Comparison of ENCODE assay signal across 16 cellular contexts in genomic region chr16:59296888-59297287, GRCh38.
DNase-seq lines count a peak whose midpoint lies in the region; ATAC-seq, FAIRE-seq and TF ChIP-seq lines count a peak whose summit lies in the region.
"Had no signal": no experiment of that assay in that cellular context is flagged by ENCODE, and none has a peak within 500 bp of the region (broad histone marks: within the 10 kb centered on the region; RNA-seq: fewer than 3 reads in every experiment).

No MANE protein-coding gene starts in this region.

- H3K4me1 ChIP-seq in HUES48 (ENCODE audit: control insufficient read depth, insufficient read depth, low read length) (peaks cover 4% of the 10 kb centered on the region; the same call in 1 of the 2 replicates), endodermal cell (ENCODE audit: control insufficient read depth, insufficient read depth, low read length) (peaks cover 9% of the 10 kb centered on the region), mesendoderm (ENCODE audit: control insufficient read depth, low read depth, low read length) (peaks cover 3% of the 10 kb centered on the region), small intestine (ENCODE audit: control insufficient read depth in 2 of 2, insufficient read depth in 1 of 2, low read depth in 1 of 2, low read length in 1 of 2) (no peaks in the 10 kb centered on the region)
- no peaks in the 10 kb centered on the region for H3K4me1 ChIP-seq in CD8-positive, alpha-beta T cell (ENCODE audit: insufficient read depth, low read length)
- H3K4me1 ChIP-seq: Caco-2, HAP-1 had no signal

- no peak overlapping the region for H4K5ac ChIP-seq in mesendoderm (ENCODE audit: low read length)

- no peak for TF ChIP-seq CTCF in endodermal cell (conservative IDR thresholded peaks at IDR 0.05)
- no peak for TF ChIP-seq CTCF in CD8-positive, alpha-beta T cell (IDR thresholded peaks at IDR 0.05)

- H3K9me3 Mint-ChIP-seq in endodermal cell = no peaks in the 10 kb centered on the region
- H3K9me3 Mint-ChIP-seq in CD8-positive, alpha-beta T cell = no peaks in the 10 kb centered on the region

- CTCF ChIA-PET in CD8-positive, alpha-beta T cell (lab: Charles Lee) = no interaction called here

- H3K4me3 Mint-ChIP-seq in endodermal cell = no peak overlapping the region
- no peak overlapping the region for H3K4me3 Mint-ChIP-seq in CD8-positive, alpha-beta T cell
- H3K4me3 Mint-ChIP-seq: B cell had no signal

- no peaks in the 10 kb centered on the region for H3K79me1 ChIP-seq in mesendoderm (ENCODE audit: low read length)

- intact Hi-C loops in CD8-positive, alpha-beta T cell (cut with DNase I, micrococcal nuclease) = no loop called here

- WGBS in endodermal cell (ENCODE audit: insufficient coverage in 1 of 2, insufficient read length in 1 of 2), 2 experiments = 44 to 47% methylated on average over 4 to 5 of the region's 5 CpGs
- no CpG with 5 or more reads among the region's 5 CpGs for WGBS in mesendoderm (ENCODE audit: extremely low coverage, insufficient coverage, low lambda C conversion rate)
- 31 to 51% (median 45%) methylated on average over 5 of the region's 5 CpGs for WGBS in small intestine, 3 donors

- H3K4me1 Mint-ChIP-seq in endodermal cell = peaks cover 53% of the 10 kb centered on the region
- H3K4me1 Mint-ChIP-seq in CD8-positive, alpha-beta T cell (ENCODE audit: low read depth) = no peaks in the 10 kb centered on the region
- H3K4me1 Mint-ChIP-seq: B cell had no signal

- no peaks in the 10 kb centered on the region for H3K27me3 Mint-ChIP-seq in endodermal cell (ENCODE audit: insufficient read depth)
- no peaks in the 10 kb centered on the region for H3K27me3 Mint-ChIP-seq in CD8-positive, alpha-beta T cell (ENCODE audit: low read depth)
- H3K27me3 Mint-ChIP-seq: B cell had no signal

- H2AK5ac ChIP-seq in mesendoderm (ENCODE audit: low read length) = no peak overlapping the region

- POLR2A ChIA-PET in CD8-positive, alpha-beta T cell (lab: Charles Lee) = no interaction called here

- no peaks in the 10 kb centered on the region for H3K79me2 ChIP-seq in mesendoderm (ENCODE audit: control insufficient read depth, insufficient read depth, low read length)

- no peak overlapping the region for H3K4ac ChIP-seq in mesendoderm (ENCODE audit: low read depth, low read length)

- peak overlapping the region; percentile 59 for H3K27ac ChIP-seq in HUES48 (ENCODE audit: low read depth, low read length)
- no peak overlapping the region for H3K27ac ChIP-seq in endodermal cell (ENCODE audit: low read depth, low read length)
- no peak overlapping the region for H3K27ac ChIP-seq in mesendoderm (ENCODE audit: low read depth, low read length)
- H3K27ac ChIP-seq in CD8-positive, alpha-beta T cell (ENCODE audit: low read depth, low read length) = no peak overlapping the region
- no peak overlapping the region for H3K27ac ChIP-seq in small intestine (ENCODE audit: low read depth in 1 of 2, low read length in 1 of 2)
- H3K27ac ChIP-seq: BLaER1 treated with 17β-estradiol and CSF1 and Interleukin-3, amounts not matched to agents 10 nM and 100 nM had no signal

- H4K8ac ChIP-seq in mesendoderm (ENCODE audit: low read depth, low read length) = no peak overlapping the region

- peak; percentile 76 for DNase-seq in endodermal cell
- peak; percentile 29 for DNase-seq in mesendoderm
- no peak for DNase-seq in NCI-H82 (lab: John Stamatoyannopoulos, UW)
- no peak for DNase-seq in CD8-positive, alpha-beta T cell
- no peak for DNase-seq in SW480 (ENCODE audit: low spot score)
- DNase-seq in small intestine = no peak
- DNase-seq: Caco-2, GOT3 had no signal

- H3K4me3 ChIP-seq in HUES48 (ENCODE audit: low read depth, low read length) (no peak overlapping the region), endodermal cell (ENCODE audit: low read length) (no peak overlapping the region), mesendoderm (ENCODE audit: low read length) (no peak overlapping the region), small intestine (ENCODE audit: low read depth in 1 of 2, low read length in 2 of 2) (no peak overlapping the region)
- H3K4me3 ChIP-seq in CD8-positive, alpha-beta T cell (ENCODE audit: low read depth, low read length) = no peak overlapping the region
- H3K4me3 ChIP-seq: BLaER1 treated with 17β-estradiol and CSF1 and Interleukin-3, amounts not matched to agents 10 nM and 100 nM; HAP-1 had no signal

- no peak for FAIRE-seq in small intestine (lab: Jason Lieb, UNC)
- FAIRE-seq: D721Med, G401.6, GM12891, GM19239 had no signal

- no peaks in the 10 kb centered on the region for H3K36me3 Mint-ChIP-seq in endodermal cell (ENCODE audit: low read depth)
- H3K36me3 Mint-ChIP-seq in CD8-positive, alpha-beta T cell = no peaks in the 10 kb centered on the region

- H3K36me3 ChIP-seq in HUES48 (ENCODE audit: control insufficient read depth, insufficient read depth, low read length) (no peaks in the 10 kb centered on the region), endodermal cell (ENCODE audit: control insufficient read depth, insufficient read depth, low read length) (no peaks in the 10 kb centered on the region), mesendoderm (ENCODE audit: control insufficient read depth, insufficient read depth, low read length) (no peaks in the 10 kb centered on the region), small intestine (ENCODE audit: control insufficient read depth in 2 of 2, insufficient read depth in 2 of 2, low read length in 2 of 2) (no peaks in the 10 kb centered on the region)
- H3K36me3 ChIP-seq in CD8-positive, alpha-beta T cell (ENCODE audit: insufficient read depth, low read length) = no peaks in the 10 kb centered on the region
- H3K36me3 ChIP-seq: BLaER1 treated with 17β-estradiol and CSF1 and Interleukin-3, amounts not matched to agents 10 nM and 100 nM; HAP-1 had no signal

- H3K4me2 ChIP-seq in mesendoderm (ENCODE audit: low read length) = no peak overlapping the region

- H2BK15ac ChIP-seq in mesendoderm (replicated peaks; ENCODE audit: low read depth) = no peak overlapping the region

- no peak for ATAC-seq in CD8-positive, alpha-beta T cell

- H3K9ac ChIP-seq in HUES48 (ENCODE audit: low read depth, low read length) (no peak overlapping the region), endodermal cell (ENCODE audit: extremely low read depth, low read length, poor library complexity, severe bottlenecking) (no peak overlapping the region), mesendoderm (ENCODE audit: low read length) (no peak overlapping the region)
- H3K9ac ChIP-seq: BLaER1 treated with 17β-estradiol and CSF1 and Interleukin-3, amounts not matched to agents 10 nM and 100 nM had no signal

- peak overlapping the region; percentile 69 for H3K27ac Mint-ChIP-seq in endodermal cell
- no peak overlapping the region for H3K27ac Mint-ChIP-seq in CD8-positive, alpha-beta T cell
- H3K27ac Mint-ChIP-seq: B cell had no signal

- no peak overlapping the region for H3K56ac ChIP-seq in mesendoderm (ENCODE audit: low read length)

- no peak overlapping the region for H2BK120ac ChIP-seq in mesendoderm (ENCODE audit: low read depth, low read length)

- no peaks in the 10 kb centered on the region for H3K27me3 ChIP-seq in HUES48 (ENCODE audit: control insufficient read depth, insufficient read depth, low read length)
- no peaks in the 10 kb centered on the region for H3K27me3 ChIP-seq in endodermal cell (ENCODE audit: control insufficient read depth, insufficient read depth, low read length, poor library complexity, severe bottlenecking)
- H3K27me3 ChIP-seq in mesendoderm (ENCODE audit: insufficient read depth, low read length, poor library complexity) = no peaks in the 10 kb centered on the region
- no peaks in the 10 kb centered on the region for H3K27me3 ChIP-seq in CD8-positive, alpha-beta T cell (ENCODE audit: insufficient read depth, low read length)
- H3K27me3 ChIP-seq in small intestine (ENCODE audit: control insufficient read depth in 2 of 2, insufficient read depth in 2 of 2, low read length in 2 of 2) = no peaks in the 10 kb centered on the region
- H3K27me3 ChIP-seq: BLaER1 treated with 17β-estradiol and CSF1 and Interleukin-3, amounts not matched to agents 10 nM and 100 nM had no signal

- no peak overlapping the region for H3K23ac ChIP-seq in mesendoderm (ENCODE audit: low read length)

- no peaks in the 10 kb centered on the region for H3K9me3 ChIP-seq in HUES48 (ENCODE audit: control insufficient read depth, insufficient read depth, low read length)
- H3K9me3 ChIP-seq in endodermal cell (ENCODE audit: control insufficient read depth, low read length) = no peaks in the 10 kb centered on the region
- no peaks in the 10 kb centered on the region for H3K9me3 ChIP-seq in CD8-positive, alpha-beta T cell (ENCODE audit: low read length)
- no peaks in the 10 kb centered on the region for H3K9me3 ChIP-seq in small intestine (ENCODE audit: control insufficient read depth, low read depth)
- H3K9me3 ChIP-seq: BLaER1 treated with 17β-estradiol and CSF1 and Interleukin-3, amounts not matched to agents 10 nM and 100 nM; Caco-2; HAP-1 had no signal

- no peak overlapping the region for H3K18ac ChIP-seq in mesendoderm (ENCODE audit: low read length)

- no peak overlapping the region for H2BK5ac ChIP-seq in mesendoderm (ENCODE audit: low read length)

Comparison
In these comparisons a context has a peak if more than half of its experiments do, and no peak if none do; other contexts are left out.
1. DNase-seq: peak in endodermal cell (single experiment) and mesendoderm (single experiment); none in NCI-H82 (single experiment), CD8-positive, alpha-beta T cell (0 of 7), SW480 (single experiment) and small intestine (single experiment).